8 cellular contexts compared by ENCODE assay signal in the genomic region with DNA sequence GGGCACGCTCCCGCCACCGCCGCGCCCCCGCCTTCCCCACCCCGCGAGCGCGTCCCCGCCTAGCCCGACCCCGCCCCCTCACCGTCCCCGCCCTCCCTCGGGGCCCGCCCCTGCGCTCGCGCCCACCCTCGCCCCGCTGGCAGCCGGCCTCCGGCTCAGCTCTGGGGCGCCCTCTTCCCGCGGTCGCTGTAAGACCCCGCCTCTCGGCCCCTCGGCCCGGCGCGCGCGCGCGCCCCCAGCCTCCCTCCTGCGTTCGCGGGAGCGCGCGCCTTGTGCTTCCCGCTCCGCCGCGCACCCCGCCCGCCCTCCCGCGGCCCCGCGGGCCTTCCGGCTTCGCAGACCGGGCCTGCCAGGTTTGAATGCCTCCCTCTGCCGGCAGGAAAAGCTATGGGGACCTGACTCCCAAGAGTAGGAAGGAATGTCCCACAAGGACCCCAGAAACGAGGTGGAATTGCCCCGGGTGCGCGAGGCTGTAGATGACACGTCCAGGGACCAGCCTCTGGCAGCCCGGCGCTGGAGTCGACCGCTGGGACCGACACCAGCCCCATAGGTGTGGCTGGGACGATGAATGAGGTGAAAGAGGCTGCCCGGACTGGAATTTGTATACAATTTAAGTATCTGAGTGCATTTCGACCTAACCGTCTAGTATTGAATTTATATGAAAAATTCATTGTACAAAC. TPM values are rescaled to one million over a fixed set of nuclear protein-coding genes. Genes with fewer than 3 reads are reported as not detected.
A peak's percentile ranks its signal among the peaks of the same experiment; 100 is the strongest.
DNase-seq lines count a peak whose midpoint lies in the region; ATAC-seq, FAIRE-seq and TF ChIP-seq lines count a peak whose summit lies in the region.

No MANE protein-coding gene starts in this region.

- H2BK5ac ChIP-seq in H1 (ENCODE audit: low read depth, low read length): peak overlapping the region; percentile 95; the same call in 1 of the 2 replicates

- H2BK120ac ChIP-seq in H1 (replicated peaks; ENCODE audit: low read depth, low read length): no peak overlapping the region

- H3K4me3 Mint-ChIP-seq in Calu3 (ENCODE audit: low read depth, unreplicated experiment): peak overlapping the region; percentile 80
- H3K4me3 Mint-ChIP-seq in activated CD8-positive, alpha-beta memory T cell treated with anti-CD3 and anti-CD28 coated beads, Interleukin-2, amount 10 ng/mL, durations not matched to agents 7 days and 5 days: peak overlapping the region; percentile 94

- H3K4me1 Mint-ChIP-seq in Calu3 (ENCODE audit: low read depth, unreplicated experiment): peaks cover 22% of the 10 kb centered on the region
- peaks cover 27% of the 10 kb centered on the region for H3K4me1 Mint-ChIP-seq in activated CD8-positive, alpha-beta memory T cell treated with anti-CD3 and anti-CD28 coated beads, Interleukin-2, amount 10 ng/mL, durations not matched to agents 7 days and 5 days

- TF ChIP-seq EP300 in H1 (IDR thresholded peaks at IDR 0.05; ENCODE audit: borderline replicate concordance in 1 of 2, low read depth in 2 of 2, low read length in 2 of 2): no peak

- DNase-seq in Calu3 (peak; percentile 90), HTR-8/SVneo (ENCODE audit: insufficient read length, low spot score) (peak; percentile 91), NOMO-1 treated with DMSO at 0.1 percent for 48 hours (lab: John Stamatoyannopoulos, UW; ENCODE audit: unreplicated experiment) (peak; percentile 91), H1 (ENCODE audit: low read depth in 1 of 2, low spot score in 2 of 2) (peak; percentile 85 to 92)
- peak; percentile 95 for DNase-seq in activated CD8-positive, alpha-beta memory T cell treated with anti-CD3 and anti-CD28 coated beads, Interleukin-2, amount 10 ng/mL, durations not matched to agents 7 days and 5 days
- peak; percentile 89 for DNase-seq in stimulated activated CD8-positive, alpha-beta memory T cell treated with anti-CD3 and anti-CD28 coated beads, Interleukin-15, amount 100 ng/mL, for 24 hours (ENCODE audit: low read depth)

- peaks cover 2% of the 10 kb centered on the region; the same call in 1 of the 2 replicates for H3K23me2 ChIP-seq in H1 (ENCODE audit: low read depth, low read length)

- H2BK12ac ChIP-seq in H1 (ENCODE audit: low read depth, low read length): no peak overlapping the region

- no peaks in the 10 kb centered on the region for H3K27me3 Mint-ChIP-seq in Calu3 (ENCODE audit: unreplicated experiment)
- peaks cover 2% of the 10 kb centered on the region for H3K27me3 Mint-ChIP-seq in activated CD8-positive, alpha-beta memory T cell treated with anti-CD3 and anti-CD28 coated beads, Interleukin-2, amount 10 ng/mL, durations not matched to agents 7 days and 5 days

- H2BK20ac ChIP-seq in H1 (ENCODE audit: low read length): no peak overlapping the region

- peak in 1 of 2 experiments; percentile 25; a peak in 2 of 3 replicates for TF ChIP-seq POLR2A in H1 (IDR thresholded peaks at IDR 0.05; ENCODE audit: control extremely low read depth in 1 of 2, low read depth in 2 of 2, low read length in 2 of 2)

- no peak overlapping the region for H4K91ac ChIP-seq in H1 (replicated peaks; ENCODE audit: insufficient read length, low read length)

- no peak overlapping the region; the same call in 1 of the 2 replicates for H4K8ac ChIP-seq in H1 (ENCODE audit: extremely low read depth, insufficient read depth, low read length)

- TSS peak; percentile 88 for BruUV-seq in Calu3 (replicated peaks; lab: Mats Ljungman, UMichigan)

- 7% methylated on average over 15 of the region's 72 CpGs; no CpG with 5 or more reads in 1 of the 2 experiments for WGBS in H1 (ENCODE audit: extremely low coverage in 1 of 2, insufficient coverage in 1 of 2, insufficient read length in 1 of 2, insufficient replicate concordance in 2 of 2, low coverage in 1 of 2, low lambda C conversion rate in 2 of 2, missing lambda C conversion rate in 1 of 2), 2 experiments
- 0% methylated on average over 18 to 21 of the region's 72 CpGs for WGBS in mesodermal cell (ENCODE audit: insufficient coverage in 2 of 2), 2 experiments

- CTCF ChIA-PET in Calu3 (lab: Charles Lee) (interaction anchor here (0.6 to 2.0 kb wide), 10 partner anchors 10 to 1533 kb away, joined by 3 to 6 read pairs (median 4); no protein-coding TSS in a partner anchor), H1 (lab: Charles Lee; ENCODE audit: partially characterized antibody) (interaction anchor here (0.6 to 1.4 kb wide), 12 partner anchors 14 to 557 kb away, joined by 3 to 7 read pairs (median 4); no protein-coding TSS in a partner anchor)
- CTCF ChIA-PET in activated CD8-positive, alpha-beta memory T cell treated with anti-CD3 and anti-CD28 coated beads, Interleukin-2, amount 10 ng/mL, durations not matched to agents 7 days and 5 days (lab: Charles Lee): interaction anchor here (0.5 to 3.6 kb wide), 12 partner anchors 12 to 380 kb away, joined by 3 to 27 read pairs (median 6); partner anchors contain the start of gene SUSD1

- peak; percentile 57 for TF ChIP-seq RAD21 in H1 (IDR thresholded peaks at IDR 0.05 in 1 of 2, conservative IDR thresholded peaks at IDR 0.05 in 1 of 2; ENCODE audit: low read depth in 2 of 2, low read length in 2 of 2)

- no peak overlapping the region for H2AK5ac ChIP-seq in H1 (ENCODE audit: low read depth, low read length)

- no peaks in the 10 kb centered on the region for H3K79me1 ChIP-seq in H1 (ENCODE audit: low read depth, low read length)

- intact Hi-C loops in Calu3 (cut with micrococcal nuclease; ENCODE audit: unreplicated experiment): loop anchor here (2.0 to 5.0 kb wide), 3 partner anchors 76 to 221 kb away; no protein-coding TSS in a partner anchor

- H3K27ac ChIP-seq in H1 (ENCODE audit: low read depth, low read length) (peak overlapping the region; percentile 65; the same call in 1 of the 2 replicates), mesodermal cell (ENCODE audit: low read depth, low read length, severe bottlenecking) (peak overlapping the region; percentile 93)

- H3K4me2 ChIP-seq in H1 (ENCODE audit: insufficient read depth in 1 of 2, low read depth in 2 of 2, low read length in 2 of 2): peak overlapping the region; percentile 44 to 87

- POLR2A ChIA-PET in H1 (lab: Charles Lee; ENCODE audit: partially characterized antibody): interaction anchor here (1.0 to 1.4 kb wide), 5 partner anchors 9 to 152 kb away, joined by 3 to 5 read pairs (median 3); partner anchors contain the start of gene KIAA1958

- peak; percentile 76 for ATAC-seq in GM21381 (IDR thresholded peaks at IDR 0.05; ENCODE audit: unreplicated experiment)
- peak; percentile 84 for ATAC-seq in activated CD8-positive, alpha-beta memory T cell treated with anti-CD3 and anti-CD28 coated beads, Interleukin-2, amount 10 ng/mL, durations not matched to agents 7 days and 5 days

- no peak for FAIRE-seq in HTR-8/SVneo (lab: Jason Lieb, UNC)
- FAIRE-seq in H1 (lab: Jason Lieb, UNC): no peak

- H3K18ac ChIP-seq in H1 (ENCODE audit: extremely low read depth, low read length): peak overlapping the region; percentile 81

- peaks cover 0 to 1% of the 10 kb centered on the region in 2 experiments for H4K20me1 ChIP-seq in H1 (replicated peaks in 1 of 2; ENCODE audit: control insufficient read depth in 1 of 2, insufficient read depth in 2 of 2, low read length in 2 of 2)

- H3K9me3 ChIP-seq in H1 (ENCODE audit: insufficient read depth in 2 of 2, low read depth in 1 of 2, low read length in 1 of 2) (no peaks in the 10 kb centered on the region), mesodermal cell (ENCODE audit: control insufficient read depth, low read length) (no peaks in the 10 kb centered on the region)

- peak overlapping the region in 2 of 4 experiments; percentile 66 to 77; a peak in 2 of 7 replicates for H3K9ac ChIP-seq in H1 (replicated peaks in 1 of 4; ENCODE audit: extremely low read depth in 1 of 4, low read depth in 3 of 4, low read length in 3 of 4)

- no peak overlapping the region for H3K23ac ChIP-seq in H1 (ENCODE audit: insufficient read length)

- no peaks in the 10 kb centered on the region for H3K27me3 ChIP-seq in H1 (replicated peaks in 1 of 4; ENCODE audit: control insufficient read depth in 3 of 4, extremely low read depth in 1 of 4, insufficient read depth in 3 of 4, low read length in 3 of 4)

- H3K9me3 Mint-ChIP-seq in Calu3 (ENCODE audit: low read depth, unreplicated experiment): no peaks in the 10 kb centered on the region
- no peaks in the 10 kb centered on the region for H3K9me3 Mint-ChIP-seq in activated CD8-positive, alpha-beta memory T cell treated with anti-CD3 and anti-CD28 coated beads, Interleukin-2, amount 10 ng/mL, durations not matched to agents 7 days and 5 days (ENCODE audit: low read depth)

- H3K4ac ChIP-seq in H1 (replicated peaks; ENCODE audit: insufficient read length, low read depth, low read length): no peak overlapping the region

- H3K27ac Mint-ChIP-seq in Calu3 (ENCODE audit: unreplicated experiment): peak overlapping the region; percentile 88
- peak overlapping the region; percentile 98 for H3K27ac Mint-ChIP-seq in activated CD8-positive, alpha-beta memory T cell treated with anti-CD3 and anti-CD28 coated beads, Interleukin-2, amount 10 ng/mL, durations not matched to agents 7 days and 5 days

- H3K4me3 ChIP-seq in H1 (ENCODE audit: extremely low read depth in 1 of 4, insufficient read depth in 2 of 4, low read depth in 3 of 4, low read length in 4 of 4): peak overlapping the region; percentile 79 to 94 (median 84)
- peak overlapping the region; percentile 69 for H3K4me3 ChIP-seq in mesodermal cell (ENCODE audit: extremely low read depth, insufficient read depth, low read length, poor library complexity, severe bottlenecking)

- peak overlapping the region; percentile 37; the same call in 1 of the 2 replicates for H2BK15ac ChIP-seq in H1 (ENCODE audit: low read length)

- H3K4me1 ChIP-seq in H1 (replicated peaks in 1 of 4; ENCODE audit: control insufficient read depth in 3 of 4, insufficient read depth in 4 of 4, low read length in 3 of 4): peaks cover 0 to 6% (median 0%) of the 10 kb centered on the region in 4 experiments; a peak in 3 of 7 replicates
- no peaks in the 10 kb centered on the region for H3K4me1 ChIP-seq in mesodermal cell (ENCODE audit: control insufficient read depth, insufficient read depth, low read length, poor library complexity, severe bottlenecking)

- H4K5ac ChIP-seq in H1 (ENCODE audit: insufficient read length, low read depth, low read length): peak overlapping the region; percentile 63

- peak; percentile 20 for TF ChIP-seq CTCF in Calu3 (IDR thresholded peaks at IDR 0.05; ENCODE audit: unreplicated experiment)
- peak; percentile 34 to 49 (median 49) for TF ChIP-seq CTCF in H1 (IDR thresholded peaks at IDR 0.05; ENCODE audit: control extremely low read depth in 1 of 3, insufficient read depth in 1 of 3, low read depth in 1 of 3, low read length in 3 of 3)

- H3K14ac ChIP-seq in H1 (ENCODE audit: insufficient read length): no peak overlapping the region

- H3K56ac ChIP-seq in H1 (replicated peaks; ENCODE audit: insufficient read length, low read depth, low read length): no peak overlapping the region

- H3K79me2 ChIP-seq in H1 (ENCODE audit: control insufficient read depth in 1 of 2, insufficient read depth in 2 of 2, low read length in 2 of 2): peaks cover 5 to 38% of the 10 kb centered on the region in 2 experiments; a peak in 3 of 4 replicates

- H3K36me3 ChIP-seq in H1 (ENCODE audit: control insufficient read depth in 2 of 4, insufficient read depth in 4 of 4, low read length in 3 of 4): no peaks in the 10 kb centered on the region
- peaks cover 7% of the 10 kb centered on the region for H3K36me3 ChIP-seq in mesodermal cell (ENCODE audit: control insufficient read depth, insufficient read depth, low read length)

- peak overlapping the region; percentile 19; the same call in 1 of the 2 replicates for H2AFZ ChIP-seq in H1 (ENCODE audit: low read length)

- peaks cover 36% of the 10 kb centered on the region for H3K36me3 Mint-ChIP-seq in Calu3 (ENCODE audit: insufficient read depth, unreplicated experiment)
- peaks cover 3% of the 10 kb centered on the region for H3K36me3 Mint-ChIP-seq in activated CD8-positive, alpha-beta memory T cell treated with anti-CD3 and anti-CD28 coated beads, Interleukin-2, amount 10 ng/mL, durations not matched to agents 7 days and 5 days

RNA-seq across cellular contexts. Expression of gene PTBP3, which starts 0.4 kb away (rescaled TPM):
- total RNA-seq in Calu3 (2022): 73.1 and 80.8 TPM in 2 replicates
- 100 to 1,000 TPM; 152 to 186 TPM for total RNA-seq in activated CD8-positive, alpha-beta memory T cell treated with anti-CD3 and anti-CD28 coated beads, Interleukin-2, amount 10 ng/mL, durations not matched to agents 7 days and 5 days
- 104 and 124 TPM in 2 replicates for total RNA-seq in H1 (2021; fragmentation: NEBNext Ultra II Directional; extraction: Animal tissue kit (Norgen Biotek cat#: 25700))
- 51.0 and 87.8 TPM in 2 replicates for polyA plus RNA-seq in H1 (2011; rRNA removed)
- 35.2 TPM for polyA plus RNA-seq in H1 (2011; cell fraction: cytosol; rRNA removed)
- 22.6 TPM for polyA plus RNA-seq in H1 (2011; cell fraction: nucleus; rRNA removed)
- 15.7 to 34.2 TPM (median 28.2 TPM) in 4 replicates for polyA plus RNA-seq in H1 (2012, experiment 1 of 2)
- 2.9 TPM for polyA plus RNA-seq in H1 (2012, experiment 2 of 2)
- 48.2 TPM for polyA plus RNA-seq in H1 (2013, experiment 1 of 2)
- 46.7 TPM for polyA plus RNA-seq in H1 (2013, experiment 2 of 2)
- polyA minus RNA-seq in H1 (2011; rRNA and poly(A)+ RNA removed): 168 and 239 TPM in 2 replicates
- 51.4 TPM for polyA minus RNA-seq in H1 (2011; cell fraction: cytosol; rRNA and poly(A)+ RNA removed)
- 56.7 TPM for polyA minus RNA-seq in H1 (2011; cell fraction: nucleus; rRNA and poly(A)+ RNA removed)
- 47.1 TPM for polyA plus RNA-seq in mesodermal cell (2013, experiment 1 of 2)
- 45.5 TPM for polyA plus RNA-seq in mesodermal cell (2013, experiment 2 of 2)

RNA-seq across cellular contexts. Expression of gene HSDL2, which starts 46.1 kb away (rescaled TPM):
- total RNA-seq in Calu3 (2022): 24.4 and 27.3 TPM in 2 replicates
- 10 to 100 TPM; 18.2 to 19.3 TPM for total RNA-seq in activated CD8-positive, alpha-beta memory T cell treated with anti-CD3 and anti-CD28 coated beads, Interleukin-2, amount 10 ng/mL, durations not matched to agents 7 days and 5 days
- total RNA-seq in H1 (2021; fragmentation: NEBNext Ultra II Directional; extraction: Animal tissue kit (Norgen Biotek cat#: 25700)): 15.4 and 16.4 TPM in 2 replicates
- 3.1 and 6.6 TPM in 2 replicates for polyA plus RNA-seq in H1 (2011; rRNA removed)
- polyA plus RNA-seq in H1 (2011; cell fraction: cytosol; rRNA removed): 8.7 TPM
- 3.3 TPM for polyA plus RNA-seq in H1 (2011; cell fraction: nucleus; rRNA removed)
- polyA plus RNA-seq in H1 (2012, experiment 1 of 2): 12.7 to 18.9 TPM (median 15.6 TPM) in 4 replicates
- 1.2 TPM for polyA plus RNA-seq in H1 (2012, experiment 2 of 2)
- polyA plus RNA-seq in H1 (2013, experiment 1 of 2): 14.5 TPM
- polyA plus RNA-seq in H1 (2013, experiment 2 of 2): 14.3 TPM
- 11.7 and 27.7 TPM in 2 replicates for polyA minus RNA-seq in H1 (2011; rRNA and poly(A)+ RNA removed)
- 9.5 TPM for polyA minus RNA-seq in H1 (2011; cell fraction: cytosol; rRNA and poly(A)+ RNA removed)
- polyA minus RNA-seq in H1 (2011; cell fraction: nucleus; rRNA and poly(A)+ RNA removed): 24.4 TPM
- polyA plus RNA-seq in mesodermal cell (2013, experiment 1 of 2): 23.7 TPM
- 24.3 TPM for polyA plus RNA-seq in mesodermal cell (2013, experiment 2 of 2)

Comparison
In these comparisons a context has a peak if more than half of its experiments do, and no peak if none do; other contexts are left out.
1. Peak in every context shown above with its lines: DNase-seq, ATAC-seq, H3K4me3 ChIP-seq and H3K27ac ChIP-seq.